In the genomic region with DNA sequence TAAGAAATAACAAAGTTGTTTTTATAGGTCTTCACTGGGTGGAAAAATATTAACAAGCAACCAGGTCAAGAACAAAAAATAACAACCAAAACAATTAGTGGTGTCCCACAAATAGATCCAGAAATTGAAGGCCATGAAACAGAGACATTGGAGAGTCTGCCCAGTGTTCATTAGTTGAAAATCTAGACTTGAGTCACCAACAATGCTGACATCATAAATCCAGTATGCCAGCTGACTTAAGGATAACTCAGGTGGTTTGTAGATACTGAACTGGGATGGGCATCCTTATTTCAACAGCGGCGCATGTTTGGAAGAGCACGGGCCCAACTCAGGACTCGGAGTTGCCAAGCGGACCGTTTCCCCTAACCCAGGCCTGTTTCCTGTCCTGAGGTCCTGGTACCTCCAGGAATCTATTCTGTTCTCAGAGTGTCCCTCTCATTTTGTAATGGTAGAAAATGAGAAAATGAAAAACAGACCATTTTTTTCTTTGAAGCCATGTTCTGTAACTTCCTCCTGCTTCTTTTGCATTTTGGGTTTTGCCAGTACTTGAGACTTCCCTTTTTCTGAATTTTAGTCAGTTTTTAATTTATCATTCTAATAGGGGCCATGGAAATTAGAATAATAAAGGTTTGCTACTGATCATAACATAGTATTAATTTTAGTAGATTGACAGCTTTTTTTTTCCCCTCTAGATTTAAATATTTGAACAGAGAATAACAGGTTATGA, we compare ENCODE assay signal across 7 cellular contexts.
A peak's percentile ranks its signal among the peaks of the same experiment; 100 is the strongest.
DNase-seq lines count a peak whose midpoint lies in the region; ATAC-seq and TF ChIP-seq lines count a peak whose summit lies in the region.

No MANE protein-coding gene starts in this region.

- peak overlapping the region; percentile 98 for H3K27ac ChIP-seq in OCI-LY7 (ENCODE audit: low read depth, low read length, poor library complexity, severe bottlenecking)
- no peak overlapping the region for H3K27ac ChIP-seq in gastrocnemius medialis

- H3K4me3 ChIP-seq in OCI-LY7 (ENCODE audit: low read depth, low read length, poor library complexity, severe bottlenecking) (peak overlapping the region; percentile 48), fibroblast of the aortic adventitia (ENCODE audit: low read depth, low read length) (no peak overlapping the region), gastrocnemius medialis (no peak overlapping the region), MG63 (no peak overlapping the region)

- H3K79me2 ChIP-seq in OCI-LY7 (ENCODE audit: insufficient read depth, low read depth, low read length): peaks cover 72% of the 10 kb centered on the region

- peak overlapping the region; percentile 48; the same call in 1 of the 2 replicates for H2AFZ ChIP-seq in OCI-LY7 (ENCODE audit: low read length)

- DNase-seq in OCI-LY7 (ENCODE audit: low spot score) (no peak), fibroblast of the aortic adventitia (ENCODE audit: low read depth) (peak; percentile 49), NCI-H1930 (lab: John Stamatoyannopoulos, UW) (no peak), gastrocnemius medialis (no peak), MG63 (no peak)

- H3K4me2 ChIP-seq in OCI-LY7 (ENCODE audit: low read length): peak overlapping the region; percentile 97

- no peaks in the 10 kb centered on the region for H3K9me3 ChIP-seq in OCI-LY7 (ENCODE audit: low read length)
- H3K9me3 ChIP-seq in gastrocnemius medialis: no peaks in the 10 kb centered on the region
- no peaks in the 10 kb centered on the region; the same call in 1 of the 2 replicates for H3K9me3 ChIP-seq in MG63

- peak; percentile 18 for ATAC-seq in GM18909 (IDR thresholded peaks at IDR 0.05; ENCODE audit: poor library complexity, unreplicated experiment)
- ATAC-seq in HG02852 (IDR thresholded peaks at IDR 0.05; ENCODE audit: unreplicated experiment): peak; percentile 12
- ATAC-seq in gastrocnemius medialis: no peak

- H3K27me3 ChIP-seq in gastrocnemius medialis (no peaks in the 10 kb centered on the region), MG63 (no peaks in the 10 kb centered on the region)

- TF ChIP-seq POLR2A in gastrocnemius medialis (IDR thresholded peaks at IDR 0.05): no peak

- POLR2A ChIA-PET in OCI-LY7 (lab: Charles Lee): interaction anchor here (0.7 to 4.9 kb wide), 17 partner anchors 9 to 373 kb away, joined by 3 to 48 read pairs (median 6); a partner anchor contains a TSS

- in situ Hi-C loops in gastrocnemius medialis (cut with MboI; ENCODE audit: low sequenced_read_pairs in 4 of 4): no loop called here

- H4K20me1 ChIP-seq in OCI-LY7 (ENCODE audit: insufficient read depth, low read length): peaks cover 3% of the 10 kb centered on the region; the same call in 1 of the 2 replicates

- peaks cover 99% of the 10 kb centered on the region for H3K4me1 ChIP-seq in OCI-LY7 (ENCODE audit: insufficient read depth, low read length, poor library complexity, severe bottlenecking)
- no peaks in the 10 kb centered on the region for H3K4me1 ChIP-seq in gastrocnemius medialis

- no peak for TF ChIP-seq CTCF in OCI-LY7 (conservative IDR thresholded peaks at IDR 0.05; ENCODE audit: low read length)
- no peak for TF ChIP-seq CTCF in fibroblast of the aortic adventitia (IDR thresholded peaks at IDR 0.05; ENCODE audit: insufficient read depth, low read length)
- TF ChIP-seq CTCF in gastrocnemius medialis (IDR thresholded peaks at IDR 0.05 in 4 of 5, conservative IDR thresholded peaks at IDR 0.05 in 1 of 5): no peak

- no peaks in the 10 kb centered on the region for H3K9me2 ChIP-seq in OCI-LY7 (ENCODE audit: insufficient read depth, low read length)

- intact Hi-C loops in OCI-LY7 (cut with micrococcal nuclease; ENCODE audit: unreplicated experiment): loop anchor here (1.0 to 5.0 kb wide), 4 partner anchors 34 to 253 kb away; no protein-coding TSS in a partner anchor
- intact Hi-C loops in gastrocnemius medialis (cut with DNase I; ENCODE audit: low total_unique reads): no loop called here

- H3K36me3 ChIP-seq in OCI-LY7 (ENCODE audit: insufficient read depth, low read length) (no peaks in the 10 kb centered on the region), gastrocnemius medialis (no peaks in the 10 kb centered on the region), MG63 (no peaks in the 10 kb centered on the region)

- CTCF ChIA-PET in OCI-LY7 (lab: Charles Lee; ENCODE audit: unreplicated experiment): interaction anchor here (1.4 kb wide), 1 partner anchor 286 kb away, joined by 3 read pairs; no protein-coding TSS in a partner anchor

- TSS peak; percentile 96 for BruUV-seq in OCI-LY7 (replicated peaks; lab: Mats Ljungman, UMichigan)

Comparison
In these comparisons a context has a peak if more than half of its experiments do, and no peak if none do; other contexts are left out.
1. ATAC-seq: peak in GM18909 (single experiment) and HG02852 (single experiment); none in gastrocnemius medialis (0 of 2).